15 cellular contexts compared by ENCODE assay signal in the genomic region with DNA sequence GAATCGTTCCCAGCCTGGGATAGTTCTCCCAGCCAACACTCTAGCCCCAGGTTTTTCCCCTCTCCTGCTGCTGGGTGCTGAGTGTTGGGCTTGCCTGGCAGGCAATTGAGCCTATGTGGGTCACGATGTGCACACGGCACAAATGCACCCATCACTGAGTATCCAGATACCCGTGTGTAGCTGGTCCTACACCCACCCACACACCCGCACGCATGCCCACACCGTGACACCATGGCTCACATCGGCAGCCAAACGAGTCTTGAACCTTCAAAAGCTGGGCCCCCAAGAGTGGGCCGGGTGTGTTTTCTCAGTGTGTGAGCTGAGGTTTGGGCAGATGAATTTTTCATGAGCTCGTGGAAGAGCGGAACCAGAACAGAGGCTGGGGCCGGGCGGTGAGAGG.
DNase-seq lines count a peak whose midpoint lies in the region; ATAC-seq and TF ChIP-seq lines count a peak whose summit lies in the region.
"Had no signal": no experiment of that assay in that cellular context is flagged by ENCODE, and none has a peak within 500 bp of the region (broad histone marks: within the 10 kb centered on the region; RNA-seq: fewer than 3 reads in every experiment).

No MANE protein-coding gene starts in this region.

- no peak overlapping the region for H2BK120ac ChIP-seq in neuronal stem cell (ENCODE audit: low read depth, low read length)

- no peak overlapping the region for H2AFZ ChIP-seq in neuronal stem cell (ENCODE audit: low read length)

- no peaks in the 10 kb centered on the region for H3K36me3 ChIP-seq in neuronal stem cell (replicated peaks in 1 of 2; ENCODE audit: control insufficient read depth in 2 of 2, insufficient read depth in 2 of 2, low read length in 2 of 2)
- H3K36me3 ChIP-seq: BLaER1 treated with 17β-estradiol and CSF1 and Interleukin-3, amounts not matched to agents 10 nM and 100 nM had no signal

- no peak overlapping the region for H2BK12ac ChIP-seq in neuronal stem cell (ENCODE audit: low read length)

- peaks cover 0 to 3% (median 0%) of the 10 kb centered on the region in 5 experiments for H3K9me3 Mint-ChIP-seq in brain
- peaks cover 18% of the 10 kb centered on the region for H3K9me3 Mint-ChIP-seq in glutamatergic neuron (ENCODE audit: unreplicated experiment)
- H3K9me3 Mint-ChIP-seq in CD4-positive, alpha-beta T cell: no peaks in the 10 kb centered on the region
- H3K9me3 Mint-ChIP-seq in natural killer cell: no peaks in the 10 kb centered on the region
- H3K9me3 Mint-ChIP-seq: CD4-positive, alpha-beta memory T cell had no signal

- no peaks in the 10 kb centered on the region for H3K9me3 ChIP-seq in neuronal stem cell (replicated peaks in 1 of 2; ENCODE audit: control insufficient read depth in 2 of 2, insufficient read depth in 1 of 2, low read depth in 1 of 2, low read length in 2 of 2)
- H3K9me3 ChIP-seq in CD4-positive, alpha-beta T cell (ENCODE audit: control insufficient read depth, low read length): no peaks in the 10 kb centered on the region
- H3K9me3 ChIP-seq: BLaER1 treated with 17β-estradiol and CSF1 and Interleukin-3, amounts not matched to agents 10 nM and 100 nM had no signal

- no peak overlapping the region for H2BK5ac ChIP-seq in neuronal stem cell (ENCODE audit: low read length)

- no peak overlapping the region for H3K4ac ChIP-seq in neuronal stem cell (ENCODE audit: low read length)

- no peaks in the 10 kb centered on the region for H3K79me1 ChIP-seq in neuronal stem cell (ENCODE audit: low read depth, low read length)

- WGBS in neuronal stem cell (ENCODE audit: extremely low coverage in 2 of 2, insufficient read length in 2 of 2, insufficient replicate concordance in 1 of 2), 2 donors: no CpG with 5 or more reads among the region's 14 CpGs

- no peaks in the 10 kb centered on the region for H3K36me3 Mint-ChIP-seq in brain
- no peaks in the 10 kb centered on the region for H3K36me3 Mint-ChIP-seq in glutamatergic neuron (ENCODE audit: unreplicated experiment)
- no peaks in the 10 kb centered on the region for H3K36me3 Mint-ChIP-seq in CD4-positive, alpha-beta T cell (ENCODE audit: low read depth)
- H3K36me3 Mint-ChIP-seq in natural killer cell: no peaks in the 10 kb centered on the region
- H3K36me3 Mint-ChIP-seq: CD4-positive, alpha-beta memory T cell had no signal

- CTCF ChIA-PET in CD4-positive, alpha-beta T cell (lab: Charles Lee): no interaction called here

- no peak overlapping the region for H3K14ac ChIP-seq in neuronal stem cell (ENCODE audit: low read length)

- TF ChIP-seq CTCF in brain (conservative IDR thresholded peaks at IDR 0.05) (no peak), glutamatergic neuron (IDR thresholded peaks at IDR 0.05; ENCODE audit: partially characterized antibody, unreplicated experiment) (no peak), natural killer cell (IDR thresholded peaks at IDR 0.05) (no peak)
- TF ChIP-seq CTCF in CD4-positive, alpha-beta T cell (IDR thresholded peaks at IDR 0.05): no peak

- H3K27ac ChIP-seq in neuronal stem cell (replicated peaks; ENCODE audit: low read length): no peak overlapping the region
- H3K27ac ChIP-seq in CD4-positive, alpha-beta T cell (ENCODE audit: low read depth, low read length): no peak overlapping the region
- H3K27ac ChIP-seq: BLaER1 treated with 17β-estradiol and CSF1 and Interleukin-3, amounts not matched to agents 10 nM and 100 nM had no signal

- peaks cover 0 to 21% (median 0%) of the 10 kb centered on the region in 3 experiments for H3K27me3 ChIP-seq in neuronal stem cell (ENCODE audit: control insufficient read depth in 3 of 3, insufficient read depth in 3 of 3, low read depth in 1 of 3, low read length in 3 of 3)
- H3K27me3 ChIP-seq in CD4-positive, alpha-beta T cell (ENCODE audit: control insufficient read depth, insufficient read depth, low read length): no peaks in the 10 kb centered on the region
- H3K27me3 ChIP-seq: BLaER1 treated with 17β-estradiol and CSF1 and Interleukin-3, amounts not matched to agents 10 nM and 100 nM had no signal

- ATAC-seq in CD4-positive, alpha-beta T cell (ENCODE audit: poor library complexity): no peak
- no peak for ATAC-seq in natural killer cell

- no peak overlapping the region for H3K4me2 ChIP-seq in neuronal stem cell (ENCODE audit: insufficient read depth, low read length, poor library complexity, severe bottlenecking)

- H3K4me3 Mint-ChIP-seq in brain (no peak overlapping the region), glutamatergic neuron (ENCODE audit: unreplicated experiment) (peak overlapping the region; percentile 75), natural killer cell (no peak overlapping the region)
- H3K4me3 Mint-ChIP-seq in CD4-positive, alpha-beta T cell: no peak overlapping the region
- H3K4me3 Mint-ChIP-seq: CD4-positive, alpha-beta memory T cell had no signal

- peaks cover 0 to 9% of the 10 kb centered on the region in 2 donors for H3K4me1 ChIP-seq in neuronal stem cell (ENCODE audit: control insufficient read depth in 2 of 2, insufficient read depth in 1 of 2, low read depth in 1 of 2, low read length in 2 of 2)

- no peak overlapping the region for H3K23ac ChIP-seq in neuronal stem cell (ENCODE audit: low read depth, low read length, poor library complexity)

- peaks cover 65% of the 10 kb centered on the region for H3K4me1 Mint-ChIP-seq in brain
- peaks cover 54% of the 10 kb centered on the region for H3K4me1 Mint-ChIP-seq in glutamatergic neuron (ENCODE audit: low read depth, unreplicated experiment)
- no peaks in the 10 kb centered on the region for H3K4me1 Mint-ChIP-seq in CD4-positive, alpha-beta T cell (ENCODE audit: low read depth)
- H3K4me1 Mint-ChIP-seq in natural killer cell: no peaks in the 10 kb centered on the region
- H3K4me1 Mint-ChIP-seq: CD4-positive, alpha-beta memory T cell had no signal

- intact Hi-C loops in CD4-positive, alpha-beta T cell (cut with DNase I, micrococcal nuclease): no loop called here
- intact Hi-C loops in natural killer cell (cut with micrococcal nuclease): no loop called here

- POLR2A ChIA-PET in CD4-positive, alpha-beta T cell (lab: Charles Lee): no interaction called here

- H3K18ac ChIP-seq in neuronal stem cell (ENCODE audit: low read length): no peak overlapping the region

- H3K27ac Mint-ChIP-seq in brain (peak overlapping the region in 3 of 5 experiments; percentile 48 to 78 (median 78)), glutamatergic neuron (ENCODE audit: unreplicated experiment) (peak overlapping the region; percentile 83), natural killer cell (no peak overlapping the region)
- H3K27ac Mint-ChIP-seq in CD4-positive, alpha-beta T cell: no peak overlapping the region
- H3K27ac Mint-ChIP-seq: CD4-positive, alpha-beta memory T cell had no signal

- no peak for DNase-seq in glutamatergic neuron
- no peak for DNase-seq in neuronal stem cell (ENCODE audit: low spot score)
- DNase-seq in CD4-positive, alpha-beta T cell: no peak
- DNase-seq in natural killer cell: no peak
- no peak for DNase-seq in NCI-H2227 (lab: John Stamatoyannopoulos, UW; ENCODE audit: unreplicated experiment)
- no peak for DNase-seq in NOMO-1 (lab: John Stamatoyannopoulos, UW; ENCODE audit: unreplicated experiment in 2 of 2)
- DNase-seq: ACHN; CD4-positive, alpha-beta memory T cell; DMS153; DMS79 treated with DMSO at 0.1 percent for 48 hours; EL; GDM1 had no signal

- H4K8ac ChIP-seq in neuronal stem cell (ENCODE audit: low read depth, low read length): peak overlapping the region; percentile 19

- H3K4me3 ChIP-seq in neuronal stem cell (ENCODE audit: low read length in 2 of 2): no peak overlapping the region
- H3K4me3 ChIP-seq: BLaER1 treated with 17β-estradiol and CSF1 and Interleukin-3, amounts not matched to agents 10 nM and 100 nM; K562 had no signal

- no peak overlapping the region for H4K91ac ChIP-seq in neuronal stem cell (ENCODE audit: low read depth, low read length, poor library complexity)

- H3K9ac ChIP-seq in neuronal stem cell (ENCODE audit: low read depth, low read length, poor library complexity): no peak overlapping the region
- H3K9ac ChIP-seq: BLaER1 treated with 17β-estradiol and CSF1 and Interleukin-3, amounts not matched to agents 10 nM and 100 nM had no signal

- peak overlapping the region; percentile 3 for H2AK5ac ChIP-seq in neuronal stem cell (ENCODE audit: low read depth, low read length)

- H2BK15ac ChIP-seq in neuronal stem cell (ENCODE audit: low read length): no peak overlapping the region

- H3K27me3 Mint-ChIP-seq in brain (peaks cover 3% of the 10 kb centered on the region), glutamatergic neuron (ENCODE audit: unreplicated experiment) (peaks cover 15% of the 10 kb centered on the region), natural killer cell (ENCODE audit: low read depth in 2 of 2) (peaks cover 0 to 8% of the 10 kb centered on the region in 2 donors)
- peaks cover 21% of the 10 kb centered on the region for H3K27me3 Mint-ChIP-seq in CD4-positive, alpha-beta T cell

Comparison
In these comparisons a context has a peak if more than half of its experiments do, and no peak if none do; other contexts are left out.
1. H3K27ac Mint-ChIP-seq: peak in brain (3 of 5) and glutamatergic neuron (single experiment); none in CD4-positive, alpha-beta T cell (single experiment) and natural killer cell (0 of 2).